1 cellular context compared by ENCODE assay signal in genomic region chr10:77168861-77169260, GRCh38.
A peak's percentile ranks its signal among the peaks of the same experiment; 100 is the strongest.
TF ChIP-seq lines count a peak whose summit lies in the region.

No MANE protein-coding gene starts in this region.

TF ChIP-seq in HCT116, 20 proteins besides CTCF, POLR2A, EP300 and RAD21:
- TF ChIP-seq YY1 (IDR thresholded peaks at IDR 0.05; ENCODE audit: extremely low read depth, insufficient replicate concordance, low read depth, low read length) (no peak), SP1 (IDR thresholded peaks at IDR 0.05; ENCODE audit: low read depth) (peak; percentile 52), SIN3A (IDR thresholded peaks at IDR 0.05; ENCODE audit: low read depth) (0 out of 2 replicates have a peak, but pooled peaks have one; percentile 21), CBX3 (IDR thresholded peaks at IDR 0.05; ENCODE audit: low read depth) (no peak), FOSL1 (IDR thresholded peaks at IDR 0.05; ENCODE audit: low read depth) (peak; percentile 59), JUND (IDR thresholded peaks at IDR 0.05) (peak; percentile 70), POLR2AphosphoS5 (IDR thresholded peaks at IDR 0.05; ENCODE audit: low read depth, low read length) (peak; percentile 33; the same call in 1 of the 2 replicates), CEBPB (IDR thresholded peaks at IDR 0.05; ENCODE audit: low read depth) (peak; percentile 21; the same call in 1 of the 2 replicates)
